24 cellular contexts compared by ENCODE assay signal in the genomic region with DNA sequence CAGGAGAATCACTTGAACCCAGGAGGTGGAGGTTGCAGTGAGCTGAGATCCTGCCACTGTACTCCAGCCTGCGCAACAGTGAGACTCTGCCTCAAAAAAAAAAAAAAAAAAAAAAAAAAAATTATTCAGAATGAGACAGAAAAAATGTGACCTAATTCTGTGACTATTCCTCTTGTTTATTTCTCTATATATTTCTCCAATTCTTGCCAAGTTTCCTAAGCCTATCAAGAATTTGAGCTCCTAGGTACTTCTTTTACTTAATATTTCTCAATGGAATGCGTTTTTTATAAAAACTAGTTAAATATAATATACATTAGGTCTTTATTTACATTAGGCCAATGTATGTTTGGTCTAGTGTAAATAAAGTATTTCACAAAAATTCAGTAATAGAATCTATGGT.
"Had no signal": no experiment of that assay in that cellular context is flagged by ENCODE, and none has a peak within 500 bp of the region (broad histone marks: within the 10 kb centered on the region; RNA-seq: fewer than 3 reads in every experiment).

No MANE protein-coding gene starts in this region.

- H3K4me1 ChIP-seq: Peyer's patch had no signal

- H3K27me3 Mint-ChIP-seq: activated CD4-positive, alpha-beta memory T cell treated with anti-CD3 and anti-CD28 coated beads for 36 hours; activated CD4-positive, alpha-beta T cell treated with anti-CD3 and anti-CD28 coated beads, Interleukin-2, amount 10 ng/mL, durations not matched to agents 7 days and 5 days; activated naive CD4-positive, alpha-beta T cell treated with anti-CD3 and anti-CD28 coated beads, Interleukin-2, amount 10 ng/mL, durations not matched to agents 7 days and 5 days; brain; central memory CD8-positive, alpha-beta T cell; T-helper 17 cell had no signal

- H3K27ac Mint-ChIP-seq: activated CD4-positive, alpha-beta memory T cell treated with anti-CD3 and anti-CD28 coated beads for 36 hours; activated CD4-positive, alpha-beta T cell treated with anti-CD3 and anti-CD28 coated beads, Interleukin-2, amount 10 ng/mL, durations not matched to agents 7 days and 5 days; activated naive CD4-positive, alpha-beta T cell treated with anti-CD3 and anti-CD28 coated beads, Interleukin-2, amount 10 ng/mL, durations not matched to agents 7 days and 5 days; activated T-cell treated with anti-CD3 and anti-CD28 coated beads, Interleukin-2, amount 50 U/mL, for 72 hours; activated T-helper 2 cell treated with anti-CD3 and anti-CD28 coated beads, Interferon-gamma antibody, Interleukin-2, Interleukin-4, amounts not matched to agents 10 μg/mL and 5 μg/mL and 100 μg/mL, durations not matched to agents 14 hours and 24 hours and 36 hours; brain; T-helper 17 cell had no signal

- H3K9me3 ChIP-seq: Peyer's patch had no signal

- H3K4me1 Mint-ChIP-seq: activated CD4-positive, alpha-beta T cell treated with anti-CD3 and anti-CD28 coated beads, Interleukin-2, amount 10 ng/mL, durations not matched to agents 7 days and 5 days; activated naive CD4-positive, alpha-beta T cell treated with anti-CD3 and anti-CD28 coated beads, Interleukin-2, amount 10 ng/mL, durations not matched to agents 7 days and 5 days; brain; central memory CD8-positive, alpha-beta T cell; T-helper 17 cell had no signal

- ATAC-seq: activated T-cell treated with anti-CD3 and anti-CD28 coated beads, Interleukin-2, amount 50 U/mL, for 72 hours; K562; T-helper 17 cell had no signal

- H3K36me3 ChIP-seq: ascending aorta, Peyer's patch had no signal

- H3K4me3 ChIP-seq: ascending aorta, K562, Peyer's patch had no signal

- H3K4me3 Mint-ChIP-seq: activated CD4-positive, alpha-beta memory T cell treated with anti-CD3 and anti-CD28 coated beads for 36 hours; activated CD4-positive, alpha-beta T cell treated with anti-CD3 and anti-CD28 coated beads, Interleukin-2, amount 10 ng/mL, durations not matched to agents 7 days and 5 days; activated naive CD4-positive, alpha-beta T cell treated with anti-CD3 and anti-CD28 coated beads, Interleukin-2, amount 10 ng/mL, durations not matched to agents 7 days and 5 days; activated T-cell treated with anti-CD3 and anti-CD28 coated beads, Interleukin-2, amount 50 U/mL, for 72 hours; brain; central memory CD8-positive, alpha-beta T cell; T-helper 17 cell had no signal

- H3K27me3 ChIP-seq: ascending aorta, Peyer's patch had no signal

- H3K36me3 Mint-ChIP-seq: activated CD4-positive, alpha-beta memory T cell treated with anti-CD3 and anti-CD28 coated beads for 36 hours; activated naive CD4-positive, alpha-beta T cell treated with anti-CD3 and anti-CD28 coated beads, Interleukin-2, amount 10 ng/mL, durations not matched to agents 7 days and 5 days; brain had no signal

- H3K27ac ChIP-seq: Peyer's patch, RWPE1 had no signal

- DNase-seq: activated CD4-positive, alpha-beta memory T cell treated with anti-CD3 and anti-CD28 coated beads for 36 hours; activated CD4-positive, alpha-beta T cell treated with anti-CD3 and anti-CD28 coated beads, Interleukin-2, amount 10 ng/mL, durations not matched to agents 7 days and 5 days; activated CD4-positive, CD25-positive, alpha-beta regulatory T cell; activated gamma-delta T cell treated with Interleukin-2 at 50 U/mL for 16 hours; activated naive CD4-positive, alpha-beta T cell treated with anti-CD3 and anti-CD28 coated beads, Interleukin-2, amount 10 ng/mL, durations not matched to agents 7 days and 5 days; activated T-cell treated with anti-CD3 and anti-CD28 coated beads for 4 hours; activated T-cell treated with anti-CD3 and anti-CD28 coated beads, Interleukin-2, amount 50 U/mL, for 72 hours; amniotic stem cell; Karpas-422; NCI-H1105 treated with DMSO at 0.1 percent for 48 hours; NCI-H1436 treated with DMSO at 0.1 percent for 48 hours; NCI-H187; NCI-H2081; NCI-H510A treated with DMSO at 0.1 percent for 48 hours; Peyer's patch; SHP77; T-helper 17 cell; T1000 had no signal
